14 cellular contexts compared by ENCODE assay signal in genomic region chr2:76447294-76447693, GRCh38.
DNase-seq lines count a peak whose midpoint lies in the region; ATAC-seq and TF ChIP-seq lines count a peak whose summit lies in the region.
"Had no signal": no experiment of that assay in that cellular context is flagged by ENCODE, and none has a peak within 500 bp of the region (broad histone marks: within the 10 kb centered on the region; RNA-seq: fewer than 3 reads in every experiment).

No MANE protein-coding gene starts in this region.

- no peak overlapping the region for H3K56ac ChIP-seq in H9 (ENCODE audit: insufficient read length, low read depth, low read length)

- no peak overlapping the region for H3T11ph ChIP-seq in H9 (ENCODE audit: low read length)

- TF ChIP-seq CTCF in H9 (conservative IDR thresholded peaks at IDR 0.05): no peak
- no peak for TF ChIP-seq CTCF in WTC11 (IDR thresholded peaks at IDR 0.05)
- TF ChIP-seq CTCF in neural progenitor cell (IDR thresholded peaks at IDR 0.05): no peak

- H4K20me1 ChIP-seq in H9 (ENCODE audit: control insufficient read depth, insufficient read depth, insufficient read length): no peaks in the 10 kb centered on the region
- H4K20me1 ChIP-seq in neural progenitor cell (ENCODE audit: low read depth): no peaks in the 10 kb centered on the region

- H3K18ac ChIP-seq in H9 (ENCODE audit: insufficient read length, low read depth, low read length): no peak overlapping the region

- no peak overlapping the region for H2BK12ac ChIP-seq in H9 (ENCODE audit: insufficient read length, low read depth, low read length)

- peaks cover 11 to 25% (median 17%) of the 10 kb centered on the region in 3 experiments for H3K36me3 Mint-ChIP-seq in H9 (ENCODE audit: insufficient read depth in 1 of 3, low read depth in 3 of 3)
- H3K36me3 Mint-ChIP-seq in WTC11: peaks cover 25% of the 10 kb centered on the region
- peaks cover 2% of the 10 kb centered on the region for H3K36me3 Mint-ChIP-seq in neural progenitor cell

- H3K27ac ChIP-seq in H9 (ENCODE audit: insufficient read length, low read depth, low read length): no peak overlapping the region
- no peak overlapping the region for H3K27ac ChIP-seq in neural progenitor cell
- H3K27ac ChIP-seq: C4-2B had no signal

- H2BK20ac ChIP-seq in H9 (ENCODE audit: low read depth, low read length, poor library complexity, severe bottlenecking): no peak overlapping the region

- H3K23ac ChIP-seq in H9 (ENCODE audit: insufficient read length, low read depth, low read length): no peak overlapping the region

- H3K4me1 Mint-ChIP-seq in H9 (peaks cover 11 to 16% of the 10 kb centered on the region in 2 experiments), WTC11 (peaks cover 13% of the 10 kb centered on the region), neural progenitor cell (peaks cover 6% of the 10 kb centered on the region)

- no peak overlapping the region for H4K91ac ChIP-seq in H9 (ENCODE audit: insufficient read length, low read depth, low read length)

- H2AK5ac ChIP-seq in H9 (ENCODE audit: insufficient read length, low read length): no peak overlapping the region

- H3K14ac ChIP-seq in H9 (ENCODE audit: insufficient read depth, low read length): no peak overlapping the region; the same call in 1 of the 2 replicates

- H3K79me2 ChIP-seq in H9 (ENCODE audit: insufficient read depth, low read length) (no peaks in the 10 kb centered on the region), neural progenitor cell (ENCODE audit: low read depth) (no peaks in the 10 kb centered on the region)

- H3K36me3 ChIP-seq in neural progenitor cell: no peaks in the 10 kb centered on the region
- H3K36me3 ChIP-seq: BE2C had no signal

- no peaks in the 10 kb centered on the region for H3K27me3 Mint-ChIP-seq in H9 (ENCODE audit: low read depth)
- no peaks in the 10 kb centered on the region for H3K27me3 Mint-ChIP-seq in WTC11 (ENCODE audit: low read depth)
- no peaks in the 10 kb centered on the region for H3K27me3 Mint-ChIP-seq in neural progenitor cell (ENCODE audit: insufficient read depth, low read depth)
- H3K27me3 Mint-ChIP-seq: CD4-positive, alpha-beta T cell had no signal

- H3K4me1 ChIP-seq in H9 (ENCODE audit: insufficient read depth, low read length) (no peaks in the 10 kb centered on the region; the same call in 1 of the 2 replicates), neural progenitor cell (peaks cover 3% of the 10 kb centered on the region)
- H3K4me1 ChIP-seq: BE2C had no signal

- DNase-seq in H9 (no peak), MV-4-11 (lab: John Stamatoyannopoulos, UW) (peak; percentile 4), WTC11 (ENCODE audit: low spot score) (no peak), neural progenitor cell (ENCODE audit: low spot score) (no peak)
- DNase-seq: BE2C; CD4-positive, alpha-beta T cell; DMS153; DMS79; GDM1; GOT3 had no signal

- no peak overlapping the region for H2BK15ac ChIP-seq in H9 (ENCODE audit: low read depth, low read length)

- H3K79me1 ChIP-seq in H9 (ENCODE audit: insufficient read depth, low read depth, low read length, poor library complexity, severe bottlenecking): no peaks in the 10 kb centered on the region

- CTCF ChIA-PET in WTC11 (lab: Charles Lee): no interaction called here

- no peak overlapping the region for H2BK120ac ChIP-seq in H9 (ENCODE audit: low read depth, low read length, poor library complexity, severe bottlenecking)

- no peak overlapping the region for H4K5ac ChIP-seq in H9 (ENCODE audit: insufficient read length, low read depth, low read length)

- H2AFZ ChIP-seq in H9 (ENCODE audit: low read length) (peak overlapping the region; percentile 92), neural progenitor cell (replicated peaks) (peak overlapping the region; percentile 40)

- POLR2A ChIA-PET in WTC11 (lab: Charles Lee): no interaction called here

- no CpG with 5 or more reads among the region's 3 CpGs for WGBS in H9 (ENCODE audit: extremely low coverage, insufficient read length, low lambda C conversion rate)

- H3K4me3 ChIP-seq in neural progenitor cell: no peak overlapping the region

- H3K4me3 Mint-ChIP-seq in H9: no peak overlapping the region
- H3K4me3 Mint-ChIP-seq in WTC11: no peak overlapping the region
- H3K4me3 Mint-ChIP-seq in neural progenitor cell: no peak overlapping the region
- H3K4me3 Mint-ChIP-seq: CD4-positive, alpha-beta T cell had no signal

- H3K27ac Mint-ChIP-seq in H9 (peak overlapping the region in 2 of 3 experiments; percentile 92 to 93; a peak in 4 of 7 replicates), WTC11 (peak overlapping the region; percentile 51), neural progenitor cell (no peak overlapping the region)
- H3K27ac Mint-ChIP-seq: CD4-positive, alpha-beta T cell had no signal

- H3K9me3 ChIP-seq in H9 (ENCODE audit: control insufficient read depth, low read depth, low read length) (no peaks in the 10 kb centered on the region), neural progenitor cell (ENCODE audit: low read depth) (no peaks in the 10 kb centered on the region)
- H3K9me3 ChIP-seq: BE2C had no signal

- no peaks in the 10 kb centered on the region for H3K23me2 ChIP-seq in H9 (ENCODE audit: insufficient read length, low read depth, low read length, poor library complexity, severe bottlenecking)

- H3K9me3 Mint-ChIP-seq in H9 (peaks cover 20 to 23% of the 10 kb centered on the region in 2 experiments), WTC11 (peaks cover 26% of the 10 kb centered on the region), neural progenitor cell (peaks cover 6% of the 10 kb centered on the region)

- H3K27me3 ChIP-seq in H9 (ENCODE audit: insufficient read depth, low read length) (no peaks in the 10 kb centered on the region), neural progenitor cell (no peaks in the 10 kb centered on the region)
- H3K27me3 ChIP-seq: BE2C had no signal

- H3K4me2 ChIP-seq in H9 (ENCODE audit: insufficient read depth, insufficient read length, low read length) (peak overlapping the region; percentile 18), neural progenitor cell (no peak overlapping the region)

- ATAC-seq in WTC11: no peak
- ATAC-seq in HG03135 (IDR thresholded peaks at IDR 0.05; ENCODE audit: unreplicated experiment): no peak
- ATAC-seq in GM19023 (IDR thresholded peaks at IDR 0.05; ENCODE audit: unreplicated experiment): no peak
- ATAC-seq in HG03342 (IDR thresholded peaks at IDR 0.05; ENCODE audit: unreplicated experiment): no peak

- H3K9ac ChIP-seq in H9 (ENCODE audit: extremely low read depth, insufficient read length, low read length): no peak overlapping the region
- no peak overlapping the region for H3K9ac ChIP-seq in neural progenitor cell

- H4K8ac ChIP-seq in H9 (replicated peaks; ENCODE audit: insufficient read length, low read depth, low read length): no peak overlapping the region

- H3F3A ChIP-seq in neural progenitor cell (ENCODE audit: low read depth): no peaks in the 10 kb centered on the region

- no peak overlapping the region for H2BK5ac ChIP-seq in H9 (ENCODE audit: insufficient read length, low read length)

- H3K4ac ChIP-seq in H9 (ENCODE audit: low read depth, low read length): no peak overlapping the region

TF ChIP-seq in WTC11, 78 proteins besides CTCF, POLR2A, EP300 and RAD21:
- TF ChIP-seq OVOL2 (CRISPR knock-in tag; IDR thresholded peaks at IDR 0.05; ENCODE audit: borderline replicate concordance): no peak
- TF ChIP-seq ETV6 (CRISPR knock-in tag; IDR thresholded peaks at IDR 0.05): no peak
- no peak for TF ChIP-seq FOXJ3 (CRISPR knock-in tag; IDR thresholded peaks at IDR 0.05; ENCODE audit: borderline replicate concordance)
- TF ChIP-seq PRRX2 (CRISPR knock-in tag; IDR thresholded peaks at IDR 0.05): no peak
- TF ChIP-seq ZBTB21 (CRISPR knock-in tag; IDR thresholded peaks at IDR 0.05; ENCODE audit: borderline replicate concordance): no peak
TF ChIP-seq in WTC11: peak in this region for 0.
